ENCODE assay signal across 26 cellular contexts in genomic region chr3:50354850-50355249, GRCh38. TPM values are rescaled to one million over a fixed set of nuclear protein-coding genes. Genes with fewer than 3 reads are reported as not detected.
"Had no signal": no experiment of that assay in that cellular context is flagged by ENCODE, and none has a peak within 500 bp of the region (broad histone marks: within the 10 kb centered on the region; RNA-seq: fewer than 3 reads in every experiment).

No MANE protein-coding gene starts in this region.

- ATAC-seq: activated CD4-positive, CD25-positive, alpha-beta regulatory T cell treated with anti-CD3 and anti-CD28 coated beads, Interleukin-2, amount 50 U/mL, for 24 hours; activated T-cell treated with anti-CD3 and anti-CD28 coated beads, Interleukin-2, amount 50 U/mL, for 4 hours; activated T-helper 17 cell treated with anti-CD3 and anti-CD28 coated beads, Interleukin-2, amount 50 U/mL, for 72 hours; left lung; lower lobe of right lung; naive thymus-derived CD8-positive, alpha-beta T cell; stimulated activated naive CD8-positive, alpha-beta T cell treated with anti-CD3 and anti-CD28 coated beads, Interleukin-15, Interleukin-2, amounts not matched to agents 100 U/mL and 50 U/mL, for 24 hours; T-helper 17 cell had no signal

- H3K27ac Mint-ChIP-seq: activated CD4-positive, alpha-beta memory T cell treated with anti-CD3 and anti-CD28 coated beads for 36 hours; type B pancreatic cell had no signal

- H3K4me3 ChIP-seq: left lung, lower lobe of right lung, right atrium auricular region, thoracic aorta, uterus had no signal

- H3K36me3 Mint-ChIP-seq: type B pancreatic cell had no signal

- H3K9me3 Mint-ChIP-seq: activated CD4-positive, alpha-beta memory T cell treated with anti-CD3 and anti-CD28 coated beads for 36 hours; activated T-cell treated with anti-CD3 and anti-CD28 coated beads, Interleukin-2, amount 50 U/mL, for 4 hours; activated T-helper 17 cell treated with anti-CD3 and anti-CD28 coated beads, Interleukin-2, amount 50 U/mL, for 72 hours; naive thymus-derived CD8-positive, alpha-beta T cell; type B pancreatic cell had no signal

- H3K27me3 ChIP-seq: dorsolateral prefrontal cortex, left lung, right atrium auricular region, uterus had no signal

- H3K27me3 Mint-ChIP-seq: activated CD4-positive, alpha-beta memory T cell treated with anti-CD3 and anti-CD28 coated beads for 36 hours; activated T-helper 17 cell treated with anti-CD3 and anti-CD28 coated beads, Interleukin-2, amount 50 U/mL, for 72 hours; naive thymus-derived CD8-positive, alpha-beta T cell; T-helper 17 cell; type B pancreatic cell had no signal

- H3K27ac ChIP-seq: lower lobe of right lung, uterus, WERI-Rb-1 had no signal

- H3K36me3 ChIP-seq: uterus had no signal

- DNase-seq: activated CD4-positive, alpha-beta memory T cell treated with anti-CD3 and anti-CD28 coated beads for 36 hours; activated CD4-positive, alpha-beta T cell treated with anti-CD3 and anti-CD28 coated beads for 48 hours; activated CD8-positive, alpha-beta memory T cell treated with anti-CD3 and anti-CD28 coated beads, Interleukin-2, amount 50 U/mL, for 4 hours; activated gamma-delta T cell treated with Interleukin-2 at 50 U/mL for 16 hours; activated naive CD4-positive, alpha-beta T cell treated with anti-CD3 and anti-CD28 coated beads, Interleukin-2, amount 50 U/mL, for 16 hours; activated T-cell treated with anti-CD3 and anti-CD28 coated beads, Interleukin-2, amount 50 U/mL, for 4 hours; cerebellar nuclear complex; dorsolateral prefrontal cortex; effector memory CD4-positive, alpha-beta T cell; kidney glomerular epithelial cell; lower lobe of right lung; mesenchymal stem cell; naive thymus-derived CD8-positive, alpha-beta T cell; stimulated activated CD4-positive, alpha-beta T cell treated with anti-CD3 and anti-CD28 coated beads, Interleukin-15, amount 100 ng/mL, for 24 hours; stimulated activated CD4-positive, alpha-beta T cell treated with anti-CD3 and anti-CD28 coated beads, Interleukin-2, amount 100 ng/mL, for 24 hours; stimulated activated naive CD8-positive, alpha-beta T cell treated with anti-CD3 and anti-CD28 coated beads, Interleukin-15, Interleukin-2, amounts not matched to agents 100 U/mL and 50 U/mL, for 24 hours; T-helper 17 cell; T1000; uterus; WERI-Rb-1 had no signal

- H3K9me3 ChIP-seq: left lung, lower lobe of right lung, right atrium auricular region, thoracic aorta, uterus had no signal

- H3K4me3 Mint-ChIP-seq: activated CD4-positive, alpha-beta memory T cell treated with anti-CD3 and anti-CD28 coated beads for 36 hours; activated T-cell treated with anti-CD3 and anti-CD28 coated beads, Interleukin-2, amount 50 U/mL, for 4 hours; activated T-helper 17 cell treated with anti-CD3 and anti-CD28 coated beads, Interleukin-2, amount 50 U/mL, for 72 hours had no signal

RNA-seq across cellular contexts. Expression of gene ZMYND10, which starts 9.3 kb away (rescaled TPM):
- total RNA-seq: thoracic aorta had no signal
- polyA plus RNA-seq: naive thymus-derived CD8-positive, alpha-beta T cell had no signal
